Comparison of ENCODE assay signal across 28 cellular contexts in genomic region chr2:112529751-112530150, GRCh38. TPM values are rescaled to one million over a fixed set of nuclear protein-coding genes. Genes with fewer than 3 reads are reported as not detected.
DNase-seq lines count a peak whose midpoint lies in the region; TF ChIP-seq lines count a peak whose summit lies in the region.
"Had no signal": no experiment of that assay in that cellular context is flagged by ENCODE, and none has a peak within 500 bp of the region (broad histone marks: within the 10 kb centered on the region; RNA-seq: fewer than 3 reads in every experiment).

No MANE protein-coding gene starts in this region.

- no peak for TF ChIP-seq CTCF in nephron progenitor cell (IDR thresholded peaks at IDR 0.05)
- no peak for TF ChIP-seq CTCF in transverse colon (IDR thresholded peaks at IDR 0.05)
- TF ChIP-seq CTCF in brain microvascular endothelial cell (IDR thresholded peaks at IDR 0.05; ENCODE audit: low read depth, low read length, missing control alignments), result no peak

- H3K4me3 Mint-ChIP-seq in nephron progenitor cell, result no peak overlapping the region
- H3K4me3 Mint-ChIP-seq: activated CD4-positive, alpha-beta memory T cell treated with anti-CD3 and anti-CD28 coated beads for 36 hours; activated naive CD8-positive, alpha-beta T cell treated with anti-CD3 and anti-CD28 coated beads for 36 hours; B cell; central memory CD8-positive, alpha-beta T cell; H9; natural killer cell treated with Interleukin-12 subunit alpha and Interleukin-12 subunit beta and Interleukin-15 and Interleukin-18, amount 100 ng/mL, for 72 hours; T-cell had no signal

- H3K27ac ChIP-seq in transverse colon (no peak overlapping the region), brain microvascular endothelial cell (no peak overlapping the region)
- H3K27ac ChIP-seq: KMS-11, pancreas, right lobe of liver, tibial nerve had no signal

- DNase-seq in NCI-H82 (lab: John Stamatoyannopoulos, UW) (peak; percentile 31), NCI-H82 treated with DMSO at 0.1 percent for 48 hours (lab: John Stamatoyannopoulos, UW; ENCODE audit: unreplicated experiment) (no peak), RPMI7951 (ENCODE audit: low read depth) (peak; percentile 46), foreskin melanocyte (peak; percentile 89), superior temporal gyrus (ENCODE audit: extremely low spot score) (peak; percentile 67), nephron progenitor cell (no peak), transverse colon (no peak), brain microvascular endothelial cell (no peak)
- DNase-seq: 8988T; activated CD4-positive, alpha-beta memory T cell treated with anti-CD3 and anti-CD28 coated beads for 36 hours; activated CD8-positive, alpha-beta memory T cell treated with anti-CD3 and anti-CD28 coated beads, Interleukin-2, amount 50 U/mL, for 48 hours; activated effector memory CD4-positive, alpha-beta T cell treated with Interleukin-2 at 50 U/mL for 16 hours; activated naive CD8-positive, alpha-beta T cell treated with anti-CD3 and anti-CD28 coated beads for 36 hours; H9; NCI-H1048; NCI-H1930; NCI-H69; pancreas; right lobe of liver; SHP77; stimulated activated CD4-positive, alpha-beta T cell treated with anti-CD3 and anti-CD28 coated beads, Interleukin-4, amount 100 ng/mL, for 4 hours; stimulated activated naive CD4-positive, alpha-beta T cell treated with Interleukin-2 at 50 U/mL for 16 hours; T-cell had no signal

- intact Hi-C loops in transverse colon (cut with DNase I; ENCODE audit: low total_unique reads), result no loop called here

- H3K27me3 ChIP-seq in transverse colon (no peaks in the 10 kb centered on the region), brain microvascular endothelial cell (replicated peaks) (no peaks in the 10 kb centered on the region)
- H3K27me3 ChIP-seq: pancreas, right lobe of liver, tibial nerve had no signal

- WGBS in transverse colon (ENCODE audit: low coverage in 1 of 2), 2 donors, result 77 to 86% methylated on average over 3 to 4 of the region's 4 CpGs

- H3K9me3 ChIP-seq in transverse colon, result no peaks in the 10 kb centered on the region
- H3K9me3 ChIP-seq: pancreas, right lobe of liver, tibial nerve had no signal

- H3K36me3 ChIP-seq in transverse colon (no peaks in the 10 kb centered on the region), brain microvascular endothelial cell (replicated peaks) (peaks cover 32% of the 10 kb centered on the region)
- H3K36me3 ChIP-seq: right lobe of liver had no signal

- no peaks in the 10 kb centered on the region for H3K4me1 Mint-ChIP-seq in nephron progenitor cell
- H3K4me1 Mint-ChIP-seq: activated naive CD8-positive, alpha-beta T cell treated with anti-CD3 and anti-CD28 coated beads for 36 hours; B cell; central memory CD8-positive, alpha-beta T cell; H9 had no signal

- H3K4me3 ChIP-seq in transverse colon, result no peak overlapping the region
- no peak overlapping the region for H3K4me3 ChIP-seq in brain microvascular endothelial cell (ENCODE audit: low read depth, low read length)
- H3K4me3 ChIP-seq: pancreas, right lobe of liver, tibial nerve had no signal

- peaks cover 78% of the 10 kb centered on the region for H3K36me3 Mint-ChIP-seq in nephron progenitor cell (ENCODE audit: low read depth)

- no peaks in the 10 kb centered on the region for H3K4me1 ChIP-seq in transverse colon
- H3K4me1 ChIP-seq: pancreas, right lobe of liver, tibial nerve had no signal

- H3K27me3 Mint-ChIP-seq in nephron progenitor cell (ENCODE audit: low read depth, poor library complexity), result no peaks in the 10 kb centered on the region
- H3K27me3 Mint-ChIP-seq: activated CD4-positive, alpha-beta memory T cell treated with anti-CD3 and anti-CD28 coated beads for 36 hours; activated naive CD8-positive, alpha-beta T cell treated with anti-CD3 and anti-CD28 coated beads for 36 hours; B cell; central memory CD8-positive, alpha-beta T cell; natural killer cell treated with Interleukin-12 subunit alpha and Interleukin-12 subunit beta and Interleukin-15 and Interleukin-18, amount 100 ng/mL, for 72 hours; T-cell had no signal

- TF ChIP-seq EP300 in transverse colon (IDR thresholded peaks at IDR 0.05; ENCODE audit: low read depth), result no peak

- in situ Hi-C loops in transverse colon (cut with MboI; ENCODE audit: low pct_ligation_motif_present in 1 of 4, low pct_unique_long_range_greater_than_20kb in 1 of 4, low sequenced_read_pairs in 3 of 4) (no loop called here), brain microvascular endothelial cell (cut with HindIII; ENCODE audit: low pct_ligation_motif_present, low sequenced_read_pairs) (no loop called here)

- no peak overlapping the region for H3K27ac Mint-ChIP-seq in nephron progenitor cell
- H3K27ac Mint-ChIP-seq: activated CD4-positive, alpha-beta memory T cell treated with anti-CD3 and anti-CD28 coated beads for 36 hours; activated naive CD8-positive, alpha-beta T cell treated with anti-CD3 and anti-CD28 coated beads for 36 hours; B cell; H9; natural killer cell treated with Interleukin-12 subunit alpha and Interleukin-12 subunit beta and Interleukin-15 and Interleukin-18, amount 100 ng/mL, for 72 hours; T-cell had no signal

- no peak for TF ChIP-seq POLR2A in transverse colon (IDR thresholded peaks at IDR 0.05)

- peaks cover 3% of the 10 kb centered on the region for H3K9me3 Mint-ChIP-seq in nephron progenitor cell
- H3K9me3 Mint-ChIP-seq: activated CD4-positive, alpha-beta memory T cell treated with anti-CD3 and anti-CD28 coated beads for 36 hours; activated naive CD8-positive, alpha-beta T cell treated with anti-CD3 and anti-CD28 coated beads for 36 hours; central memory CD8-positive, alpha-beta T cell; H9; natural killer cell treated with Interleukin-12 subunit alpha and Interleukin-12 subunit beta and Interleukin-15 and Interleukin-18, amount 100 ng/mL, for 72 hours; T-cell had no signal

RNA-seq across cellular contexts. Expression of gene POLR1B, which starts 12.5 kb away (rescaled TPM):
- 19.7 and 21.3 TPM in 2 replicates for total RNA-seq in RPMI7951 (2014; rRNA removed; shearing (Covaris generic))
- 10 to 100 TPM in 3 of 4 donors, 1 to 10 TPM in 1; 6.0 to 24.1 (median 14.8) TPM for total RNA-seq in transverse colon

RNA-seq across cellular contexts. Expression of gene TTL, which starts 47.8 kb away (rescaled TPM):
- total RNA-seq in RPMI7951 (2014; rRNA removed; shearing (Covaris generic)), result 45.8 and 58.9 TPM in 2 replicates
- 10 to 100 TPM in 3 of 4 donors, 1 to 10 TPM in 1; 7.9 to 61.3 (median 16.6) TPM for total RNA-seq in transverse colon

RNA-seq across cellular contexts. Expression of gene CHCHD5, which starts 54.7 kb away (rescaled TPM):
- 31.6 and 32.2 TPM in 2 replicates for total RNA-seq in RPMI7951 (2014; rRNA removed; shearing (Covaris generic))
- 10 to 100 TPM; 11.1 to 23.0 (median 17.1) TPM for total RNA-seq in transverse colon

Comparison
In these comparisons a context has a peak if more than half of its experiments do, and no peak if none do; other contexts are left out.
1. DNase-seq: peak in NCI-H82 (single experiment), RPMI7951 (single experiment), foreskin melanocyte (single experiment) and superior temporal gyrus (single experiment); none in NCI-H82 treated with DMSO at 0.1 percent for 48 hours (single experiment), nephron progenitor cell (single experiment), transverse colon (single experiment) and brain microvascular endothelial cell (single experiment).